In the genomic region with DNA sequence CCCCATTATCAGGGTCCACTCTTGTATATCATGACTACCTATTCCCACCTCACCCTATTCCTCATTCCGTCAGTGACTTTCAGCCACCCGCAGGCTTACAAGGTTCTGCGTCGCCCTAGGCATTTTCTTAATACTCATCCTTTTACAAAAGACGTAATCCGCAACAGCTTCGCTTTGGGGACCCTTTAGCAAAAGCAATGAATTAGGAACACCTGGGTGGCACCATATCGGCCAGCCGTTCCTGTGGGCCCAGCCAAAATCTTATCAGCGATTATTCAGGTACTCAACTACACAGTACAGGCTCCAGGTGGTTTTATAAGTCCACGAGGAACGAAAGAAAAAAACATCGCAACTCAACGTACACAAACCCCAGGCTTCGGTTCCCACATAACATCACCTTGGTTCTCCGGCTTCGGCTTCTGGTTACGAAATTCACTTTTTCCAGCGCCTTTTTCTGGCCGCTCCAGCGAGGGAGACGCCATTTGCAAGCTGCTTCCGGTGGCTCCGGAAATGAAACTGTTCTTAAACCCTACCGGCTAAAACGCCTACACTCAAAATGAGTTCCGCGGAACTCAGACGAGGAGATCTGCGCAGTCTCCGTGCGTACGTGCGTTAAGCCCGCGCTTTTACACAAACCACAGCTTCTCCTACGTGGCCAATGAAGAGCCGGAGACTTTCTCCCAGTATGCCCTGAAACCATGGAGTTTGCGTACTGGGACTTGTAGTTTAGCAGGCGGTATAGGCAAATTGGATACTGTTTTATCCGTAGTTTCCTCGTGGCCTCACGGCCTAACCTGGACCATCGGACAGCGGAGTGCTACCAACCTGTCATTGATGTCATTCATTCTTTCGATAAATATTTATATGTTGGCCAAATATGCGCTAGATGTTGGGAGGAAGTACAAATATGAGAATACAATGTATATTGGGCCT, we compare ENCODE assay signal across 1 cellular context.
TF ChIP-seq lines count a peak whose summit lies in the region.

A gene (minus strand): TSS at position 494 of the 933 bp plus-strand sequence. CDS start 12 bp downstream, at position 482.

TF ChIP-seq in HepG2, 621 proteins besides CTCF, POLR2A, EP300 and RAD21 (continued from another document and continues in another):
- TF ChIP-seq, protein P1, sequence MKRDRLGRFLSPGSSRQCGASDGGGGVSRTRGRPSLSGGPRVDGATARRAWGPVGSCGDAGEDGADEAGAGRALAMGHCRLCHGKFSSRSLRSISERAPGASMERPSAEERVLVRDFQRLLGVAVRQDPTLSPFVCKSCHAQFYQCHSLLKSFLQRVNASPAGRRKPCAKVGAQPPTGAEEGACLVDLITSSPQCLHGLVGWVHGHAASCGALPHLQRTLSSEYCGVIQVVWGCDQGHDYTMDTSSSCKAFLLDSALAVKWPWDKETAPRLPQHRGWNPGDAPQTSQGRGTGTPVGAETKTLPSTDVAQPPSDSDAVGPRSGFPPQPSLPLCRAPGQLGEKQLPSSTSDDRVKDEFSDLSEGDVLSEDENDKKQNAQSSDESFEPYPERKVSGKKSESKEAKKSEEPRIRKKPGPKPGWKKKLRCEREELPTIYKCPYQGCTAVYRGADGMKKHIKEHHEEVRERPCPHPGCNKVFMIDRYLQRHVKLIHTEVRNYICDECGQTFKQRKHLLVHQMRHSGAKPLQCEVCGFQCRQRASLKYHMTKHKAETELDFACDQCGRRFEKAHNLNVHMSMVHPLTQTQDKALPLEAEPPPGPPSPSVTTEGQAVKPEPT (CRISPR knock-in tag; IDR thresholded peaks at IDR 0.05; ENCODE audit: low read depth), result peak; percentile 55; the same call in 1 of the 2 replicates
- TF ChIP-seq KDM5A (IDR thresholded peaks at IDR 0.05; ENCODE audit: borderline replicate concordance, low read length) (peak; percentile 100), PAF1 (CRISPR knock-in tag; IDR thresholded peaks at IDR 0.05) (no peak), ZNF143 (CRISPR knock-in tag; IDR thresholded peaks at IDR 0.05) (peak; percentile 96), ZNF746 (CRISPR knock-in tag; IDR thresholded peaks at IDR 0.05) (peak; percentile 41; the same call in 1 of the 2 replicates), ZNF790 (CRISPR knock-in tag; IDR thresholded peaks at IDR 0.05; ENCODE audit: borderline replicate concordance) (no peak), ZNF547 (CRISPR knock-in tag; IDR thresholded peaks at IDR 0.05) (peak; percentile 93), ZNF564 (CRISPR knock-in tag; IDR thresholded peaks at IDR 0.05) (no peak), HOXA7 (CRISPR knock-in tag; IDR thresholded peaks at IDR 0.05) (no peak), ZFX (CRISPR knock-in tag; IDR thresholded peaks at IDR 0.05; ENCODE audit: low read depth) (peak; percentile 87), ZSCAN25 (CRISPR knock-in tag; IDR thresholded peaks at IDR 0.05) (peak; percentile 40; the same call in 1 of the 2 replicates), ATF7 (IDR thresholded peaks at IDR 0.05) (no peak), ATF7 (CRISPR knock-in tag; IDR thresholded peaks at IDR 0.05) (0 out of 2 replicates have a peak, but pooled peaks have one; percentile 55), REPIN1 (CRISPR knock-in tag; IDR thresholded peaks at IDR 0.05; ENCODE audit: borderline replicate concordance, low read depth) (peak; percentile 91), ZNF552 (CRISPR knock-in tag; IDR thresholded peaks at IDR 0.05; ENCODE audit: borderline replicate concordance) (no peak; the same call in 1 of the 2 replicates), SNAPC2 (CRISPR knock-in tag; IDR thresholded peaks at IDR 0.05) (peak; percentile 68; the same call in 1 of the 2 replicates), SIN3B (IDR thresholded peaks at IDR 0.05; ENCODE audit: low read length) (peak; percentile 94), TARDBP (CRISPR knock-in tag; IDR thresholded peaks at IDR 0.05) (peak; percentile 89), SATB2 (CRISPR knock-in tag; IDR thresholded peaks at IDR 0.05) (peak; percentile 83), ZNF788 (CRISPR knock-in tag; IDR thresholded peaks at IDR 0.05; ENCODE audit: borderline replicate concordance) (peak; percentile 90; the same call in 1 of the 2 replicates), ZNF775 (CRISPR knock-in tag; IDR thresholded peaks at IDR 0.05; ENCODE audit: borderline replicate concordance) (no peak), ZC3H13 (CRISPR knock-in tag; IDR thresholded peaks at IDR 0.05) (peak; percentile 62; the same call in 1 of the 2 replicates), ZNF501 (CRISPR knock-in tag; IDR thresholded peaks at IDR 0.05) (peak; percentile 97), ARHGAP35 (CRISPR knock-in tag; IDR thresholded peaks at IDR 0.05; ENCODE audit: borderline replicate concordance) (no peak), ZNF335 (CRISPR knock-in tag; IDR thresholded peaks at IDR 0.05) (peak; percentile 85; the same call in 1 of the 2 replicates)
- TF ChIP-seq, protein P2, sequence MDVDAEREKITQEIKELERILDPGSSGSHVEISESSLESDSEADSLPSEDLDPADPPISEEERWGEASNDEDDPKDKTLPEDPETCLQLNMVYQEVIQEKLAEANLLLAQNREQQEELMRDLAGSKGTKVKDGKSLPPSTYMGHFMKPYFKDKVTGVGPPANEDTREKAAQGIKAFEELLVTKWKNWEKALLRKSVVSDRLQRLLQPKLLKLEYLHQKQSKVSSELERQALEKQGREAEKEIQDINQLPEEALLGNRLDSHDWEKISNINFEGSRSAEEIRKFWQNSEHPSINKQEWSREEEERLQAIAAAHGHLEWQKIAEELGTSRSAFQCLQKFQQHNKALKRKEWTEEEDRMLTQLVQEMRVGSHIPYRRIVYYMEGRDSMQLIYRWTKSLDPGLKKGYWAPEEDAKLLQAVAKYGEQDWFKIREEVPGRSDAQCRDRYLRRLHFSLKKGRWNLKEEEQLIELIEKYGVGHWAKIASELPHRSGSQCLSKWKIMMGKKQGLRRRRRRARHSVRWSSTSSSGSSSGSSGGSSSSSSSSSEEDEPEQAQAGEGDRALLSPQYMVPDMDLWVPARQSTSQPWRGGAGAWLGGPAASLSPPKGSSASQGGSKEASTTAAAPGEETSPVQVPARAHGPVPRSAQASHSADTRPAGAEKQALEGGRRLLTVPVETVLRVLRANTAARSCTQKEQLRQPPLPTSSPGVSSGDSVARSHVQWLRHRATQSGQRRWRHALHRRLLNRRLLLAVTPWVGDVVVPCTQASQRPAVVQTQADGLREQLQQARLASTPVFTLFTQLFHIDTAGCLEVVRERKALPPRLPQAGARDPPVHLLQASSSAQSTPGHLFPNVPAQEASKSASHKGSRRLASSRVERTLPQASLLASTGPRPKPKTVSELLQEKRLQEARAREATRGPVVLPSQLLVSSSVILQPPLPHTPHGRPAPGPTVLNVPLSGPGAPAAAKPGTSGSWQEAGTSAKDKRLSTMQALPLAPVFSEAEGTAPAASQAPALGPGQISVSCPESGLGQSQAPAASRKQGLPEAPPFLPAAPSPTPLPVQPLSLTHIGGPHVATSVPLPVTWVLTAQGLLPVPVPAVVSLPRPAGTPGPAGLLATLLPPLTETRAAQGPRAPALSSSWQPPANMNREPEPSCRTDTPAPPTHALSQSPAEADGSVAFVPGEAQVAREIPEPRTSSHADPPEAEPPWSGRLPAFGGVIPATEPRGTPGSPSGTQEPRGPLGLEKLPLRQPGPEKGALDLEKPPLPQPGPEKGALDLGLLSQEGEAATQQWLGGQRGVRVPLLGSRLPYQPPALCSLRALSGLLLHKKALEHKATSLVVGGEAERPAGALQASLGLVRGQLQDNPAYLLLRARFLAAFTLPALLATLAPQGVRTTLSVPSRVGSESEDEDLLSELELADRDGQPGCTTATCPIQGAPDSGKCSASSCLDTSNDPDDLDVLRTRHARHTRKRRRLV (CRISPR knock-in tag; IDR thresholded peaks at IDR 0.05), result no peak
- TF ChIP-seq, protein P3, sequence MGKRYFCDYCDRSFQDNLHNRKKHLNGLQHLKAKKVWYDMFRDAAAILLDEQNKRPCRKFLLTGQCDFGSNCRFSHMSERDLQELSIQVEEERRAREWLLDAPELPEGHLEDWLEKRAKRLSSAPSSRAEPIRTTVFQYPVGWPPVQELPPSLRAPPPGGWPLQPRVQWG (CRISPR knock-in tag; IDR thresholded peaks at IDR 0.05; ENCODE audit: borderline replicate concordance, low read depth), result no peak
- TF ChIP-seq, protein P4, sequence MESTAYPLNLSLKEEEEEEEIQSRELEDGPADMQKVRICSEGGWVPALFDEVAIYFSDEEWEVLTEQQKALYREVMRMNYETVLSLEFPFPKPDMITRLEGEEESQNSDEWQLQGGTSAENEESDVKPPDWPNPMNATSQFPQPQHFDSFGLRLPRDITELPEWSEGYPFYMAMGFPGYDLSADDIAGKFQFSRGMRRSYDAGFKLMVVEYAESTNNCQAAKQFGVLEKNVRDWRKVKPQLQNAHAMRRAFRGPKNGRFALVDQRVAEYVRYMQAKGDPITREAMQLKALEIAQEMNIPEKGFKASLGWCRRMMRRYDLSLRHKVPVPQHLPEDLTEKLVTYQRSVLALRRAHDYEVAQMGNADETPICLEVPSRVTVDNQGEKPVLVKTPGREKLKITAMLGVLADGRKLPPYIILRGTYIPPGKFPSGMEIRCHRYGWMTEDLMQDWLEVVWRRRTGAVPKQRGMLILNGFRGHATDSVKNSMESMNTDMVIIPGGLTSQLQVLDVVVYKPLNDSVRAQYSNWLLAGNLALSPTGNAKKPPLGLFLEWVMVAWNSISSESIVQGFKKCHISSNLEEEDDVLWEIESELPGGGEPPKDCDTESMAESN (CRISPR knock-in tag; conservative IDR thresholded peaks at IDR 0.05), result peak; percentile 80; the same call in 1 of the 2 replicates
- TF ChIP-seq, protein P5, sequence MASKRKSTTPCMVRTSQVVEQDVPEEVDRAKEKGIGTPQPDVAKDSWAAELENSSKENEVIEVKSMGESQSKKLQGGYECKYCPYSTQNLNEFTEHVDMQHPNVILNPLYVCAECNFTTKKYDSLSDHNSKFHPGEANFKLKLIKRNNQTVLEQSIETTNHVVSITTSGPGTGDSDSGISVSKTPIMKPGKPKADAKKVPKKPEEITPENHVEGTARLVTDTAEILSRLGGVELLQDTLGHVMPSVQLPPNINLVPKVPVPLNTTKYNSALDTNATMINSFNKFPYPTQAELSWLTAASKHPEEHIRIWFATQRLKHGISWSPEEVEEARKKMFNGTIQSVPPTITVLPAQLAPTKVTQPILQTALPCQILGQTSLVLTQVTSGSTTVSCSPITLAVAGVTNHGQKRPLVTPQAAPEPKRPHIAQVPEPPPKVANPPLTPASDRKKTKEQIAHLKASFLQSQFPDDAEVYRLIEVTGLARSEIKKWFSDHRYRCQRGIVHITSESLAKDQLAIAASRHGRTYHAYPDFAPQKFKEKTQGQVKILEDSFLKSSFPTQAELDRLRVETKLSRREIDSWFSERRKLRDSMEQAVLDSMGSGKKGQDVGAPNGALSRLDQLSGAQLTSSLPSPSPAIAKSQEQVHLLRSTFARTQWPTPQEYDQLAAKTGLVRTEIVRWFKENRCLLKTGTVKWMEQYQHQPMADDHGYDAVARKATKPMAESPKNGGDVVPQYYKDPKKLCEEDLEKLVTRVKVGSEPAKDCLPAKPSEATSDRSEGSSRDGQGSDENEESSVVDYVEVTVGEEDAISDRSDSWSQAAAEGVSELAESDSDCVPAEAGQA (IDR thresholded peaks at IDR 0.05; ENCODE audit: low read depth), result peak; percentile 74; the same call in 1 of the 2 replicates
- TF ChIP-seq, protein P5 (CRISPR knock-in tag; IDR thresholded peaks at IDR 0.05; ENCODE audit: borderline replicate concordance), result no peak
- TF ChIP-seq, protein P6, sequence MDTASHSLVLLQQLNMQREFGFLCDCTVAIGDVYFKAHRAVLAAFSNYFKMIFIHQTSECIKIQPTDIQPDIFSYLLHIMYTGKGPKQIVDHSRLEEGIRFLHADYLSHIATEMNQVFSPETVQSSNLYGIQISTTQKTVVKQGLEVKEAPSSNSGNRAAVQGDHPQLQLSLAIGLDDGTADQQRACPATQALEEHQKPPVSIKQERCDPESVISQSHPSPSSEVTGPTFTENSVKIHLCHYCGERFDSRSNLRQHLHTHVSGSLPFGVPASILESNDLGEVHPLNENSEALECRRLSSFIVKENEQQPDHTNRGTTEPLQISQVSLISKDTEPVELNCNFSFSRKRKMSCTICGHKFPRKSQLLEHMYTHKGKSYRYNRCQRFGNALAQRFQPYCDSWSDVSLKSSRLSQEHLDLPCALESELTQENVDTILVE (CRISPR knock-in tag; IDR thresholded peaks at IDR 0.05), result peak; percentile 74; the same call in 1 of the 2 replicates
- TF ChIP-seq, protein P7, sequence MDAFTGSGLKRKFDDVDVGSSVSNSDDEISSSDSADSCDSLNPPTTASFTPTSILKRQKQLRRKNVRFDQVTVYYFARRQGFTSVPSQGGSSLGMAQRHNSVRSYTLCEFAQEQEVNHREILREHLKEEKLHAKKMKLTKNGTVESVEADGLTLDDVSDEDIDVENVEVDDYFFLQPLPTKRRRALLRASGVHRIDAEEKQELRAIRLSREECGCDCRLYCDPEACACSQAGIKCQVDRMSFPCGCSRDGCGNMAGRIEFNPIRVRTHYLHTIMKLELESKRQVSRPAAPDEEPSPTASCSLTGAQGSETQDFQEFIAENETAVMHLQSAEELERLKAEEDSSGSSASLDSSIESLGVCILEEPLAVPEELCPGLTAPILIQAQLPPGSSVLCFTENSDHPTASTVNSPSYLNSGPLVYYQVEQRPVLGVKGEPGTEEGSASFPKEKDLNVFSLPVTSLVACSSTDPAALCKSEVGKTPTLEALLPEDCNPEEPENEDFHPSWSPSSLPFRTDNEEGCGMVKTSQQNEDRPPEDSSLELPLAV (CRISPR knock-in tag; conservative IDR thresholded peaks at IDR 0.05; ENCODE audit: low read depth), result no peak
- TF ChIP-seq, protein P8, sequence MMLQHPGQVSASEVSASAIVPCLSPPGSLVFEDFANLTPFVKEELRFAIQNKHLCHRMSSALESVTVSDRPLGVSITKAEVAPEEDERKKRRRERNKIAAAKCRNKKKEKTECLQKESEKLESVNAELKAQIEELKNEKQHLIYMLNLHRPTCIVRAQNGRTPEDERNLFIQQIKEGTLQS (CRISPR knock-in tag; IDR thresholded peaks at IDR 0.05), result 0 out of 2 replicates have a peak, but pooled peaks have one; percentile 32
- TF ChIP-seq, protein P9, sequence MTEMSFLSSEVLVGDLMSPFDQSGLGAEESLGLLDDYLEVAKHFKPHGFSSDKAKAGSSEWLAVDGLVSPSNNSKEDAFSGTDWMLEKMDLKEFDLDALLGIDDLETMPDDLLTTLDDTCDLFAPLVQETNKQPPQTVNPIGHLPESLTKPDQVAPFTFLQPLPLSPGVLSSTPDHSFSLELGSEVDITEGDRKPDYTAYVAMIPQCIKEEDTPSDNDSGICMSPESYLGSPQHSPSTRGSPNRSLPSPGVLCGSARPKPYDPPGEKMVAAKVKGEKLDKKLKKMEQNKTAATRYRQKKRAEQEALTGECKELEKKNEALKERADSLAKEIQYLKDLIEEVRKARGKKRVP (CRISPR knock-in tag; IDR thresholded peaks at IDR 0.05), result peak in 1 of 2 experiments; percentile 39; a peak in 1 of 4 replicates
